22 cellular contexts compared by ENCODE assay signal in genomic region chr6:79334674-79335073, GRCh38.
DNase-seq lines count a peak whose midpoint lies in the region; ATAC-seq, FAIRE-seq and TF ChIP-seq lines count a peak whose summit lies in the region.
"Had no signal": no experiment of that assay in that cellular context is flagged by ENCODE, and none has a peak within 500 bp of the region (broad histone marks: within the 10 kb centered on the region; RNA-seq: fewer than 3 reads in every experiment).

No MANE protein-coding gene starts in this region.

- no peak for FAIRE-seq in bronchial epithelial cell (lab: Jason Lieb, UNC)
- no peak for FAIRE-seq in pancreas (lab: Jason Lieb, UNC)

- no peaks in the 10 kb centered on the region for H3K4me1 ChIP-seq in pancreas
- H3K4me1 ChIP-seq: ascending aorta, left ventricle myocardium inferior, spleen had no signal

- H3K4me3 ChIP-seq in bronchial epithelial cell (ENCODE audit: low read depth, low read length) (no peak overlapping the region), pancreas (no peak overlapping the region)
- H3K4me3 ChIP-seq: ascending aorta, left ventricle myocardium inferior, spleen had no signal

- no peak overlapping the region for H3K27ac ChIP-seq in pancreas
- H3K27ac ChIP-seq: ascending aorta, left ventricle myocardium inferior, spleen had no signal

- ATAC-seq in GM19372 (IDR thresholded peaks at IDR 0.05; ENCODE audit: low read depth, unreplicated experiment) (peak; percentile 6), HG03342 (IDR thresholded peaks at IDR 0.05; ENCODE audit: unreplicated experiment) (peak; percentile 2), pancreas (no peak), HG02970 (IDR thresholded peaks at IDR 0.05; ENCODE audit: low FRiP score, unreplicated experiment) (no peak)
- ATAC-seq: effector memory CD8-positive, alpha-beta T cell; HCT116; Right ventricle myocardium inferior; T-cell had no signal

- 77 to 81% methylated on average over 4 of the region's 4 CpGs for WGBS in pancreas, 2 donors

- peak; percentile 83 for DNase-seq in bronchial epithelial cell (ENCODE audit: low read depth)
- DNase-seq in putamen (ENCODE audit: low spot score): peak; percentile 27
- no peak for DNase-seq in COLO668 (lab: John Stamatoyannopoulos, UW; ENCODE audit: unreplicated experiment)
- DNase-seq in pancreas: no peak
- DNase-seq: activated CD4-positive, alpha-beta T cell treated with anti-CD3 and anti-CD28 coated beads, Interleukin-2, amount 10 ng/mL, durations not matched to agents 7 days and 5 days; activated CD8-positive, alpha-beta memory T cell treated with anti-CD3 and anti-CD28 coated beads, Interleukin-2, amount 50 U/mL, for 48 hours; activated naive CD4-positive, alpha-beta T cell treated with anti-CD3 and anti-CD28 coated beads, Interleukin-2, amount 10 ng/mL, durations not matched to agents 7 days and 5 days; effector memory CD8-positive, alpha-beta T cell; left ventricle myocardium inferior; MM.1S; NCI-H146; NCI-H2171; NCI-H526 treated with DMSO at 0.1 percent for 48 hours; spleen; stimulated activated CD4-positive, alpha-beta T cell treated with anti-CD3 and anti-CD28 coated beads, Interleukin-4, amount 100 ng/mL, for 24 hours; T-cell had no signal

- H3K27me3 ChIP-seq in bronchial epithelial cell (ENCODE audit: control insufficient read depth, insufficient read depth, low read length) (no peaks in the 10 kb centered on the region), pancreas (no peaks in the 10 kb centered on the region)
- H3K27me3 ChIP-seq: ascending aorta, spleen had no signal

- H3K36me3 ChIP-seq in bronchial epithelial cell (ENCODE audit: control insufficient read depth, insufficient read depth, low read length) (no peaks in the 10 kb centered on the region), pancreas (no peaks in the 10 kb centered on the region)
- H3K36me3 ChIP-seq: ascending aorta, left ventricle myocardium inferior, spleen had no signal

- intact Hi-C loops in pancreas (cut with DNase I): no loop called here

- TF ChIP-seq CTCF in bronchial epithelial cell (IDR thresholded peaks at IDR 0.05; ENCODE audit: insufficient read depth, low read length, severe bottlenecking): no peak
- TF ChIP-seq CTCF in pancreas (IDR thresholded peaks at IDR 0.05): no peak

- H3K9me3 ChIP-seq in pancreas: no peaks in the 10 kb centered on the region
- H3K9me3 ChIP-seq: ascending aorta, left ventricle myocardium inferior, spleen had no signal

Comparison
In these comparisons a context has a peak if more than half of its experiments do, and no peak if none do; other contexts are left out.
1. ATAC-seq: peak in GM19372 (single experiment) and HG03342 (single experiment); none in pancreas (0 of 4) and HG02970 (single experiment).
2. DNase-seq: peak in bronchial epithelial cell (single experiment) and putamen (single experiment); none in COLO668 (single experiment) and pancreas (0 of 6).